1 cellular context compared by ENCODE assay signal in the genomic region with DNA sequence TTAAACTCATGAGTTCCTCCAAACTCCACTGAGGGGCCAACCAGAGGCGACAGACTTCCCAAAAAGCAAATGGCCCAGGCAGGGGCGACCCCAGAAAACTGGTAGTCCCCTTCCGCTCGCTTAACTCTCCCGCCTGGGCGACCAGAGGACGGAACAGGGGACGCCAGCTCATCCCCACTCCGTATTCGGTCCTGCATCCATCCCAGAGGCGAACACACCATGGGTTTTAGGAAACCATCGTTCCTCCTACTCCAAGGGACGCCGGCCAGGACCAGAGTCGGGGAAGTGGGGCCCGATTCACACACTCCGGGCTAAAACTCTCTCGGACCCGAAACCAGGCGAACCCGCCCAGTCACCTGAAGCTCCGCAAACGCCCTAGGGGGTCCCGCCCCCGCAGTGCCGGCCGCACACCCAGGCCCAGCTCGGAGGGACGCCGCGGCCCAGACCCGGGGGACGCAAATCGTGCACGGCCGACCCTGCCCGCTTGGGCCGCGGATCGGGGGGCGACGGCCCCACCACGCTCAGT.
A peak's percentile ranks its signal among the peaks of the same experiment; 100 is the strongest.
TF ChIP-seq lines count a peak whose summit lies in the region.

No MANE protein-coding gene starts in this region.

TF ChIP-seq in HepG2, 621 proteins besides CTCF, POLR2A, EP300 and RAD21 (continued from another document):
- no peak for TF ChIP-seq ZNF121 (CRISPR knock-in tag; IDR thresholded peaks at IDR 0.05)
- TF ChIP-seq, protein P1, sequence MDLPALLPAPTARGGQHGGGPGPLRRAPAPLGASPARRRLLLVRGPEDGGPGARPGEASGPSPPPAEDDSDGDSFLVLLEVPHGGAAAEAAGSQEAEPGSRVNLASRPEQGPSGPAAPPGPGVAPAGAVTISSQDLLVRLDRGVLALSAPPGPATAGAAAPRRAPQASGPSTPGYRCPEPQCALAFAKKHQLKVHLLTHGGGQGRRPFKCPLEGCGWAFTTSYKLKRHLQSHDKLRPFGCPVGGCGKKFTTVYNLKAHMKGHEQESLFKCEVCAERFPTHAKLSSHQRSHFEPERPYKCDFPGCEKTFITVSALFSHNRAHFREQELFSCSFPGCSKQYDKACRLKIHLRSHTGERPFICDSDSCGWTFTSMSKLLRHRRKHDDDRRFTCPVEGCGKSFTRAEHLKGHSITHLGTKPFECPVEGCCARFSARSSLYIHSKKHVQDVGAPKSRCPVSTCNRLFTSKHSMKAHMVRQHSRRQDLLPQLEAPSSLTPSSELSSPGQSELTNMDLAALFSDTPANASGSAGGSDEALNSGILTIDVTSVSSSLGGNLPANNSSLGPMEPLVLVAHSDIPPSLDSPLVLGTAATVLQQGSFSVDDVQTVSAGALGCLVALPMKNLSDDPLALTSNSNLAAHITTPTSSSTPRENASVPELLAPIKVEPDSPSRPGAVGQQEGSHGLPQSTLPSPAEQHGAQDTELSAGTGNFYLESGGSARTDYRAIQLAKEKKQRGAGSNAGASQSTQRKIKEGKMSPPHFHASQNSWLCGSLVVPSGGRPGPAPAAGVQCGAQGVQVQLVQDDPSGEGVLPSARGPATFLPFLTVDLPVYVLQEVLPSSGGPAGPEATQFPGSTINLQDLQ (CRISPR knock-in tag; IDR thresholded peaks at IDR 0.05), result no peak
- TF ChIP-seq ZFX (CRISPR knock-in tag; IDR thresholded peaks at IDR 0.05; ENCODE audit: low read depth), result peak; percentile 89
- TF ChIP-seq MTA1 (CRISPR knock-in tag; IDR thresholded peaks at IDR 0.05; ENCODE audit: borderline replicate concordance), result peak; percentile 30; the same call in 1 of the 2 replicates
- TF ChIP-seq ARNT (IDR thresholded peaks at IDR 0.05), result no peak
- no peak for TF ChIP-seq CBFB (CRISPR knock-in tag; IDR thresholded peaks at IDR 0.05)
- no peak for TF ChIP-seq ZNF800 (CRISPR knock-in tag; IDR thresholded peaks at IDR 0.05)
- TF ChIP-seq ZNF644 (CRISPR knock-in tag; IDR thresholded peaks at IDR 0.05; ENCODE audit: low read depth), result no peak
- peak; percentile 71 for TF ChIP-seq ZNF543 (CRISPR knock-in tag; IDR thresholded peaks at IDR 0.05)
- no peak for TF ChIP-seq ZNF615 (CRISPR knock-in tag; IDR thresholded peaks at IDR 0.05; ENCODE audit: borderline replicate concordance)
- no peak for TF ChIP-seq GABPA (IDR thresholded peaks at IDR 0.05; ENCODE audit: low read depth, low read length)
- TF ChIP-seq GABPA (CRISPR knock-in tag; IDR thresholded peaks at IDR 0.05; ENCODE audit: low read depth), result no peak
- peak; percentile 7; the same call in 1 of the 2 replicates for TF ChIP-seq AHDC1 (CRISPR knock-in tag; IDR thresholded peaks at IDR 0.05; ENCODE audit: borderline replicate concordance)
- no peak for TF ChIP-seq ATF7-NPFF (CRISPR knock-in tag; IDR thresholded peaks at IDR 0.05; ENCODE audit: low read depth)
- TF ChIP-seq ZNF891 (CRISPR knock-in tag; IDR thresholded peaks at IDR 0.05), result no peak
- TF ChIP-seq CBX5 (CRISPR knock-in tag; IDR thresholded peaks at IDR 0.05; ENCODE audit: borderline replicate concordance), result no peak
- TF ChIP-seq NPAS2 (CRISPR knock-in tag; IDR thresholded peaks at IDR 0.05; ENCODE audit: borderline replicate concordance), result no peak
- no peak for TF ChIP-seq TMF1 (CRISPR knock-in tag; IDR thresholded peaks at IDR 0.05; ENCODE audit: low read depth)
- peak; percentile 45; the same call in 1 of the 2 replicates for TF ChIP-seq ZNF674 (CRISPR knock-in tag; IDR thresholded peaks at IDR 0.05; ENCODE audit: low read depth)
- TF ChIP-seq TEAD3 (CRISPR knock-in tag; optimal IDR thresholded peaks at IDR 0.05; ENCODE audit: borderline replicate concordance), result no peak
TF ChIP-seq in HepG2: peak in this region for 20.
